In the genomic region with DNA sequence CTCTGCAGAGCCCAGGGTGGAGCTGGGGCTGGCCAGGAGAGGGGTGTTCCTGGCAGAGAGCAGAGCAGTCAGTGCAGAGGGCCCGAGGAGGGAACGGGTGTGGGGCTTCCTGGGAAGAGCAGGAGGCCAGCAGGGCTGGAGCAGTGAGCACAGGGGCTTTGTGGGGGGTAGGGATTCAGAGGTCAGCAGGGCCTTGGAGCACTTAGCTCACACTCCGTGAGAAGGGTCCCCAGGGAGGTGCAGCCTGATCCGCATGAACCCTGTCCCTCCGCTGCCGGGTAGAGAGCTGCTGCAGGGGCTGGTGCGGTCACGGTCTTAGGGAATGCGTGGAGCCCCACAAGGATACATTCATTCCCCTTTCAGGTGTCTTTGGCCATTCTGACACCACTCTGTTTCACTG, we compare ENCODE assay signal across 25 cellular contexts.
DNase-seq lines count a peak whose midpoint lies in the region; FAIRE-seq and TF ChIP-seq lines count a peak whose summit lies in the region.
"Had no signal": no experiment of that assay in that cellular context is flagged by ENCODE, and none has a peak within 500 bp of the region (broad histone marks: within the 10 kb centered on the region; RNA-seq: fewer than 3 reads in every experiment).

No MANE protein-coding gene starts in this region.

- TF ChIP-seq CTCF in A673 (conservative IDR thresholded peaks at IDR 0.05; ENCODE audit: low read depth, low read length), result no peak
- TF ChIP-seq CTCF in HEK293 (tag by site-specific recombination; IDR thresholded peaks at IDR 0.05), result no peak
- TF ChIP-seq CTCF in brain (conservative IDR thresholded peaks at IDR 0.05), result no peak

- H3K27ac ChIP-seq in A673 (ENCODE audit: low read depth, low read length, poor library complexity, severe bottlenecking) (peak overlapping the region; percentile 7), HEK293 (ENCODE audit: extremely low read depth, low read depth, low read length) (no peak overlapping the region), neuronal stem cell (replicated peaks; ENCODE audit: low read length) (no peak overlapping the region)
- H3K27ac ChIP-seq: HL-60, SJSA1 had no signal

- no peak for FAIRE-seq in RCC 7860 (lab: Jason Lieb, UNC)
- FAIRE-seq: A204.1, GM19239, H54 had no signal

- no peaks in the 10 kb centered on the region for H3K79me1 ChIP-seq in neuronal stem cell (ENCODE audit: low read depth, low read length)

- DNase-seq in A673 (ENCODE audit: low spot score) (no peak), neuronal stem cell (ENCODE audit: low spot score) (no peak), hypothalamus (lab: John Stamatoyannopoulos, UW) (no peak), AG08395 (ENCODE audit: low spot score) (no peak), RCC 7860 (ENCODE audit: low spot score) (no peak)
- DNase-seq: Calu3; DMS79 treated with DMSO at 0.1 percent for 48 hours; Karpas-422; NCI-H1105; NCI-H146; NCI-H1930; NCI-H2107; NCI-H524; NCI-H748 treated with DMSO at 0.1 percent for 48 hours; NK-92 treated with Interleukin-12 subunit alpha and Interleukin-12 subunit beta, amount 100 ng/mL, for 24 hours; PC-3; Right ventricle myocardium superior; RPMI8226 had no signal

- H3K27me3 ChIP-seq in A673 (replicated peaks; ENCODE audit: insufficient read depth, low read depth, low read length, poor library complexity), result no peaks in the 10 kb centered on the region
- peaks cover 0 to 4% (median 0%) of the 10 kb centered on the region in 3 experiments for H3K27me3 ChIP-seq in neuronal stem cell (ENCODE audit: control insufficient read depth in 3 of 3, insufficient read depth in 3 of 3, low read depth in 1 of 3, low read length in 3 of 3)
- H3K27me3 ChIP-seq: SJSA1 had no signal

- H3K4me2 ChIP-seq in neuronal stem cell (ENCODE audit: insufficient read depth, low read length, poor library complexity, severe bottlenecking), result no peak overlapping the region

- H3K36me3 ChIP-seq in A673 (ENCODE audit: insufficient read depth, low read length, poor library complexity, severe bottlenecking), result no peaks in the 10 kb centered on the region
- no peaks in the 10 kb centered on the region for H3K36me3 ChIP-seq in HEK293 (ENCODE audit: control insufficient read depth in 2 of 2, insufficient read depth in 1 of 2, low read length in 2 of 2)
- no peaks in the 10 kb centered on the region for H3K36me3 ChIP-seq in neuronal stem cell (replicated peaks in 1 of 2; ENCODE audit: control insufficient read depth in 2 of 2, insufficient read depth in 2 of 2, low read length in 2 of 2)
- H3K36me3 ChIP-seq: SJSA1 had no signal

- H2BK5ac ChIP-seq in neuronal stem cell (ENCODE audit: low read length), result no peak overlapping the region

- CTCF ChIA-PET in A673 (lab: Charles Lee), result no interaction called here
- CTCF ChIA-PET in HEK293 (lab: Yijun Ruan, JAX), result interaction anchor here (0.6 to 1.6 kb wide), 4 partner anchors 27 to 110 kb away, joined by 3 to 6 read pairs (median 4); no protein-coding TSS in a partner anchor

- peaks cover 77% of the 10 kb centered on the region for H3K4me1 Mint-ChIP-seq in brain

- no peak overlapping the region for H4K8ac ChIP-seq in neuronal stem cell (ENCODE audit: low read depth, low read length)

- H4K91ac ChIP-seq in neuronal stem cell (ENCODE audit: low read depth, low read length, poor library complexity), result no peak overlapping the region

- H3K36me3 Mint-ChIP-seq in brain, result no peaks in the 10 kb centered on the region

- peaks cover 9% of the 10 kb centered on the region for H3K27me3 Mint-ChIP-seq in brain

- peaks cover 0 to 7% (median 3%) of the 10 kb centered on the region in 5 experiments for H3K9me3 Mint-ChIP-seq in brain

- H3K4ac ChIP-seq in neuronal stem cell (ENCODE audit: low read length), result no peak overlapping the region

- H3K9me3 ChIP-seq in A673 (ENCODE audit: low read depth, low read length, poor library complexity, severe bottlenecking), result no peaks in the 10 kb centered on the region
- H3K9me3 ChIP-seq in HEK293 (ENCODE audit: control insufficient read depth, insufficient read depth, low read depth, low read length), result no peaks in the 10 kb centered on the region
- H3K9me3 ChIP-seq in neuronal stem cell (replicated peaks in 1 of 2; ENCODE audit: control insufficient read depth in 2 of 2, insufficient read depth in 1 of 2, low read depth in 1 of 2, low read length in 2 of 2), result peaks cover 0 to 7% of the 10 kb centered on the region in 2 donors
- H3K9me3 ChIP-seq: SJSA1 had no signal

- POLR2A ChIA-PET in A673 (lab: Charles Lee; ENCODE audit: low non-redundant PET), result no interaction called here
- POLR2A ChIA-PET in HEK293 (lab: Yijun Ruan, JAX), result no interaction called here

- no peak overlapping the region for H3K4me3 ChIP-seq in A673 (ENCODE audit: low read depth, low read length, poor library complexity, severe bottlenecking)
- no peak overlapping the region for H3K4me3 ChIP-seq in HEK293 (ENCODE audit: low read depth, low read length)
- no peak overlapping the region for H3K4me3 ChIP-seq in neuronal stem cell (ENCODE audit: low read length in 2 of 2)
- H3K4me3 ChIP-seq: SJSA1 had no signal

- H3K14ac ChIP-seq in neuronal stem cell (ENCODE audit: low read length), result peak overlapping the region; percentile 17

- peaks cover 57% of the 10 kb centered on the region for H3K4me1 ChIP-seq in A673 (ENCODE audit: insufficient read depth, low read length, poor library complexity, severe bottlenecking)
- peaks cover 17% of the 10 kb centered on the region for H3K4me1 ChIP-seq in HEK293 (ENCODE audit: control insufficient read depth, insufficient read depth, low read length)
- peaks cover 36 to 52% of the 10 kb centered on the region in 2 donors for H3K4me1 ChIP-seq in neuronal stem cell (ENCODE audit: control insufficient read depth in 2 of 2, insufficient read depth in 1 of 2, low read depth in 1 of 2, low read length in 2 of 2)

- intact Hi-C loops in A673 (cut with micrococcal nuclease; ENCODE audit: unreplicated experiment), result no loop called here

- H2BK120ac ChIP-seq in neuronal stem cell (ENCODE audit: low read depth, low read length), result peak overlapping the region; percentile 65

- H3K23ac ChIP-seq in neuronal stem cell (ENCODE audit: low read depth, low read length, poor library complexity), result no peak overlapping the region

- peak overlapping the region; percentile 65 for H3K18ac ChIP-seq in neuronal stem cell (ENCODE audit: low read length)

- no peak overlapping the region for H3K9ac ChIP-seq in neuronal stem cell (ENCODE audit: low read depth, low read length, poor library complexity)

- BruUV-seq in A673 (replicated peaks; lab: Mats Ljungman, UMichigan), result no TSS peak

- H2BK12ac ChIP-seq in neuronal stem cell (ENCODE audit: low read length), result peak overlapping the region; percentile 14

- peak overlapping the region in 1 of 5 experiments; percentile 44 for H3K4me3 Mint-ChIP-seq in brain

- no peak overlapping the region for H2AFZ ChIP-seq in neuronal stem cell (ENCODE audit: low read length)

- peak overlapping the region; percentile 93 for H2AK5ac ChIP-seq in neuronal stem cell (ENCODE audit: low read depth, low read length)

- peak overlapping the region in 3 of 5 experiments; percentile 32 to 86 (median 47) for H3K27ac Mint-ChIP-seq in brain

- H2BK15ac ChIP-seq in neuronal stem cell (ENCODE audit: low read length), result no peak overlapping the region

- WGBS in neuronal stem cell (ENCODE audit: extremely low coverage in 2 of 2, insufficient read length in 2 of 2, insufficient replicate concordance in 1 of 2), 2 donors, result no CpG with 5 or more reads among the region's 9 CpGs

TF ChIP-seq in HEK293, 187 proteins besides CTCF, POLR2A, EP300 and RAD21:
- peak; percentile 61 for TF ChIP-seq GLIS1 (tag by site-specific recombination; IDR thresholded peaks at IDR 0.05)
- peak; percentile 42; the same call in 1 of the 2 replicates for TF ChIP-seq ZBTB20 (tag by site-specific recombination; IDR thresholded peaks at IDR 0.05)
- no peak for TF ChIP-seq ZNF76 (tag by site-specific recombination; IDR thresholded peaks at IDR 0.05; ENCODE audit: borderline replicate concordance, low read depth)
- peak; percentile 53 for TF ChIP-seq ZIC2 (tag by site-specific recombination; IDR thresholded peaks at IDR 0.05)
